ENCODE assay signal across 23 cellular contexts in genomic region chr13:42173789-42174343, GRCh38.
"Had no signal": no experiment of that assay in that cellular context is flagged by ENCODE, and none has a peak within 500 bp of the region (broad histone marks: within the 10 kb centered on the region; RNA-seq: fewer than 3 reads in every experiment).

No MANE protein-coding gene starts in this region.

- H3K27ac Mint-ChIP-seq: activated CD4-positive, alpha-beta T cell treated with anti-CD3 and anti-CD28 coated beads, Interleukin-2, amount 10 ng/mL, durations not matched to agents 7 days and 5 days; activated T-cell treated with anti-CD3 and anti-CD28 coated beads, Interleukin-2, amount 50 U/mL, for 72 hours had no signal

- DNase-seq: activated CD4-positive, alpha-beta T cell treated with anti-CD3 and anti-CD28 coated beads, Interleukin-2, amount 10 ng/mL, durations not matched to agents 7 days and 5 days; activated effector memory CD4-positive, alpha-beta T cell treated with anti-CD3 and anti-CD28 coated beads, Interleukin-2, amount 50 U/mL, for 16 hours; activated naive CD4-positive, alpha-beta T cell treated with anti-CD3 and anti-CD28 coated beads, Interleukin-2, amount 50 U/mL, for 16 hours; activated T-cell treated with anti-CD3 and anti-CD28 coated beads, Interleukin-2, amount 50 U/mL, for 72 hours; cortex of kidney; effector CD4-positive, alpha-beta T cell; esophagus squamous epithelium; left cardiac atrium; midbrain; occipital lobe; stimulated activated CD4-positive, alpha-beta T cell treated with anti-CD3 and anti-CD28 coated beads, Interleukin-2, amount 100 ng/mL, for 24 hours; stimulated activated naive CD8-positive, alpha-beta T cell treated with anti-CD3 and anti-CD28 coated beads, Interleukin-15, Interleukin-2, amounts not matched to agents 100 U/mL and 50 U/mL, for 24 hours; substantia nigra; T-helper 1 cell; T-helper 9 cell; tibial artery had no signal

- H3K9me3 Mint-ChIP-seq: activated CD4-positive, alpha-beta T cell treated with anti-CD3 and anti-CD28 coated beads, Interleukin-2, amount 10 ng/mL, durations not matched to agents 7 days and 5 days; activated T-cell treated with anti-CD3 and anti-CD28 coated beads, Interleukin-2, amount 50 U/mL, for 72 hours; central memory CD8-positive, alpha-beta T cell had no signal

- FAIRE-seq: endothelial cell of umbilical vein, islet of Langerhans, urothelium cell line had no signal

- H3K4me3 ChIP-seq: ascending aorta, esophagus squamous epithelium, prostate gland, right atrium auricular region, tibial artery had no signal

- H3K27ac ChIP-seq: ascending aorta, esophagus squamous epithelium, prostate gland, right atrium auricular region, tibial artery had no signal

- ATAC-seq: activated T-cell treated with anti-CD3 and anti-CD28 coated beads, Interleukin-2, amount 50 U/mL, for 72 hours; left cardiac atrium had no signal

- H3K4me1 ChIP-seq: ascending aorta, esophagus squamous epithelium, prostate gland, right atrium auricular region, tibial artery had no signal

- H3K9me3 ChIP-seq: ascending aorta, esophagus squamous epithelium, prostate gland, right atrium auricular region, tibial artery had no signal

- H3K4me3 Mint-ChIP-seq: activated CD4-positive, alpha-beta T cell treated with anti-CD3 and anti-CD28 coated beads, Interleukin-2, amount 10 ng/mL, durations not matched to agents 7 days and 5 days; activated T-cell treated with anti-CD3 and anti-CD28 coated beads, Interleukin-2, amount 50 U/mL, for 72 hours; central memory CD8-positive, alpha-beta T cell had no signal

- H3K27me3 ChIP-seq: ascending aorta, esophagus squamous epithelium, right atrium auricular region, tibial artery had no signal

- H3K36me3 ChIP-seq: prostate gland, right atrium auricular region had no signal

- H3K27me3 Mint-ChIP-seq: activated CD4-positive, alpha-beta T cell treated with anti-CD3 and anti-CD28 coated beads, Interleukin-2, amount 10 ng/mL, durations not matched to agents 7 days and 5 days; central memory CD8-positive, alpha-beta T cell had no signal
